8 cellular contexts compared by ENCODE assay signal in the genomic region with DNA sequence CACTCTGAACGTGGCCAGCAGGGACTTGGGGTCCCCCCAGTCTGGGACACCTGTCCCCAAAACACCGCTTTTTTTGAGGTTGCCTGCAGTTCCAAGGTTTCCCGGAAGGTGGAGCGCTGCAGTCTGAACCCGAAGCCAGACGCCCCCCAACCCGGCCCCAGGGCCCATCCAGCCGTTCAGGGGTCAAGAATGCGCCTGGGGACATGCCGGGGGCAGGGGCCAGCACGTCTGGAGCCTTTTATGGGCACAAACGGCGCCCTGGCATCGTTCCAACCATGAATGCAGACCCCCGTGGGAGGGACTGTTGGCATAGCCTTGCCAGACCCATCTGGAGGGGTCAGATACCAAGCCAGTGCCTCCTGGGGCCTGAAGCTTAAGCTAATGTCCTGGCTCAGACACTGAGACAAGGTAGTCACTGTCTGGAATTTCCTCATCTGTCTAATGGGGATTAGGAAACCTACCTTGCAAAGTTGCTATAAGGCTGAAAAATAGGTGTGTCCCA. TPM values are rescaled to one million over a fixed set of nuclear protein-coding genes. Genes with fewer than 3 reads are reported as not detected.
DNase-seq lines count a peak whose midpoint lies in the region; ATAC-seq and TF ChIP-seq lines count a peak whose summit lies in the region.

No MANE protein-coding gene starts in this region.

- H3K4me3 ChIP-seq in BLaER1 (no peak overlapping the region), HUES6 (ENCODE audit: low read depth, low read length) (no peak overlapping the region), smooth muscle cell (no peak overlapping the region), prostate gland (no peak overlapping the region)

- H3K4me2 ChIP-seq in BLaER1 (peak overlapping the region; percentile 65), smooth muscle cell (no peak overlapping the region)

- no peak for ATAC-seq in GM21515 (IDR thresholded peaks at IDR 0.05; ENCODE audit: unreplicated experiment)

- WGBS in smooth muscle cell (ENCODE audit: low lambda C conversion rate), result 18% methylated on average over 15 of the region's 15 CpGs
- WGBS in prostate gland, result 19% methylated on average over 15 of the region's 15 CpGs

- 0 out of 2 replicates have a peak overlapping the region, but pooled peaks have one; percentile 16 for H3K27ac ChIP-seq in BLaER1
- no peak overlapping the region for H3K27ac ChIP-seq in HUES6 (ENCODE audit: low read depth, low read length)
- H3K27ac ChIP-seq in smooth muscle cell (ENCODE audit: low read depth), result no peak overlapping the region
- H3K27ac ChIP-seq in prostate gland, result no peak overlapping the region

- H3K9me3 ChIP-seq in BLaER1, result no peaks in the 10 kb centered on the region
- H3K9me3 ChIP-seq in HUES6 (ENCODE audit: control insufficient read depth, insufficient read depth, low read depth, low read length), result no peaks in the 10 kb centered on the region
- no peaks in the 10 kb centered on the region for H3K9me3 ChIP-seq in smooth muscle cell (replicated peaks; ENCODE audit: low read depth)
- H3K9me3 ChIP-seq in prostate gland, result no peaks in the 10 kb centered on the region

- no peak overlapping the region for H2AFZ ChIP-seq in smooth muscle cell (ENCODE audit: low read depth)

- peak in 2 of 3 experiments; percentile 40 to 51 for DNase-seq in activated CD8-positive, alpha-beta memory T cell treated with anti-CD3 and anti-CD28 coated beads for 48 hours (ENCODE audit: low read depth in 2 of 3, low spot score in 2 of 3)
- DNase-seq in erythroblast (lab: John Stamatoyannopoulos, UW) (peak; percentile 62 to 63), smooth muscle cell (lab: John Stamatoyannopoulos, UW; ENCODE audit: unreplicated experiment) (no peak), prostate gland (ENCODE audit: low spot score) (no peak), LoVo (ENCODE audit: low spot score) (no peak)

- no peaks in the 10 kb centered on the region for H3K27me3 ChIP-seq in BLaER1
- peaks cover 30% of the 10 kb centered on the region for H3K27me3 ChIP-seq in HUES6 (ENCODE audit: control insufficient read depth, insufficient read depth, low read length)
- peaks cover 19% of the 10 kb centered on the region for H3K27me3 ChIP-seq in smooth muscle cell (ENCODE audit: low read depth)
- H3K27me3 ChIP-seq in prostate gland (replicated peaks; ENCODE audit: insufficient read depth), result no peaks in the 10 kb centered on the region

- TF ChIP-seq CTCF in smooth muscle cell (IDR thresholded peaks at IDR 0.05; ENCODE audit: borderline replicate concordance, insufficient read depth, poor library complexity, severe bottlenecking) (peak; percentile 66), prostate gland (IDR thresholded peaks at IDR 0.05) (peak in 1 of 4 experiments; percentile 55)

- H3K4me1 ChIP-seq in BLaER1 (peaks cover 57% of the 10 kb centered on the region), HUES6 (ENCODE audit: control insufficient read depth, insufficient read depth, low read length) (peaks cover 10% of the 10 kb centered on the region), smooth muscle cell (ENCODE audit: low read depth) (peaks cover 7% of the 10 kb centered on the region), prostate gland (replicated peaks) (no peaks in the 10 kb centered on the region)

- no peaks in the 10 kb centered on the region for H3F3A ChIP-seq in smooth muscle cell (ENCODE audit: low read depth)

- H4K20me1 ChIP-seq in BLaER1 (no peaks in the 10 kb centered on the region), smooth muscle cell (ENCODE audit: low read depth) (no peaks in the 10 kb centered on the region)

- H3K79me2 ChIP-seq in smooth muscle cell (ENCODE audit: low read depth), result peaks cover 7% of the 10 kb centered on the region

- H3K9ac ChIP-seq in BLaER1, result 0 out of 2 replicates have a peak overlapping the region, but pooled peaks have one; percentile 3
- peak overlapping the region; percentile 0 for H3K9ac ChIP-seq in HUES6 (ENCODE audit: low read length)
- no peak overlapping the region for H3K9ac ChIP-seq in smooth muscle cell (ENCODE audit: low read depth)

- H3K36me3 ChIP-seq in BLaER1, result peaks cover 13% of the 10 kb centered on the region
- H3K36me3 ChIP-seq in HUES6 (ENCODE audit: control insufficient read depth, insufficient read depth, low read length), result no peaks in the 10 kb centered on the region
- H3K36me3 ChIP-seq in smooth muscle cell (ENCODE audit: low read depth), result no peaks in the 10 kb centered on the region
- no peaks in the 10 kb centered on the region for H3K36me3 ChIP-seq in prostate gland

- no peak for TF ChIP-seq POLR2A in erythroblast (IDR thresholded peaks at IDR 0.05; ENCODE audit: low read length)
- no peak for TF ChIP-seq POLR2A in prostate gland (IDR thresholded peaks at IDR 0.05)

- intact Hi-C loops in prostate gland (cut with DNase I), result no loop called here

RNA-seq across cellular contexts. Expression of gene S1PR5, which starts 6.9 kb away (rescaled TPM):
- 5.3 and 6.3 TPM in 2 replicates for total RNA-seq in smooth muscle cell
- polyA plus RNA-seq in smooth muscle cell, result 6.8 and 9.0 TPM in 2 replicates
- total RNA-seq in prostate gland, result 10 to 100 TPM in 1 of 2 donors, 1 to 10 TPM in 1; 3.4 to 17.0 TPM

RNA-seq across cellular contexts. Expression of gene KEAP1, which starts 7.2 kb away (rescaled TPM):
- total RNA-seq in smooth muscle cell (24.9 and 39.3 TPM in 2 replicates), prostate gland (10 to 100 TPM; 93.4 to 94.2 TPM)
- polyA plus RNA-seq in smooth muscle cell, result 53.1 and 60.4 TPM in 2 replicates

RNA-seq across cellular contexts. Expression of gene ATG4D, which starts 33.4 kb away (rescaled TPM):
- total RNA-seq in smooth muscle cell, result 12.9 and 13.8 TPM in 2 replicates
- polyA plus RNA-seq in smooth muscle cell, result 19.0 and 29.7 TPM in 2 replicates
- total RNA-seq in prostate gland, result 10 to 100 TPM; 36.3 to 57.9 TPM

RNA-seq across cellular contexts. Expression of gene KRI1, which starts 55.5 kb away (rescaled TPM):
- total RNA-seq in smooth muscle cell (4.9 and 7.1 TPM in 2 replicates), prostate gland (10 to 100 TPM; 23.6 to 23.8 TPM)
- polyA plus RNA-seq in smooth muscle cell, result 10.1 and 18.0 TPM in 2 replicates

RNA-seq across cellular contexts. Expression of gene CDKN2D, which starts 58.4 kb away (rescaled TPM):
- total RNA-seq in smooth muscle cell, result 5.4 and 10.1 TPM in 2 replicates
- polyA plus RNA-seq in smooth muscle cell, result 22.2 and 25.3 TPM in 2 replicates
- total RNA-seq in prostate gland, result 1 to 10 TPM; 3.7 to 8.2 TPM

Comparison
In these comparisons a context has a peak if more than half of its experiments do, and no peak if none do; other contexts are left out.
1. DNase-seq: peak in activated CD8-positive, alpha-beta memory T cell treated with anti-CD3 and anti-CD28 coated beads for 48 hours (2 of 3) and erythroblast (2 of 2); none in smooth muscle cell (single experiment), prostate gland (single experiment) and LoVo (single experiment).